2 cellular contexts compared by ENCODE assay signal in genomic region chr17:76815907-76816589, GRCh38. TPM values are rescaled to one million over a fixed set of nuclear protein-coding genes. Genes with fewer than 3 reads are reported as not detected.
"Had no signal": no experiment of that assay in that cellular context is flagged by ENCODE, and none has a peak within 500 bp of the region (broad histone marks: within the 10 kb centered on the region; RNA-seq: fewer than 3 reads in every experiment).

No MANE protein-coding gene starts in this region.

RNA-seq across cellular contexts. Expression of gene MGAT5B, which starts 52.2 kb away (rescaled TPM):
- total RNA-seq: left lobe of liver had no signal
- polyA plus RNA-seq: immature natural killer cell had no signal
